ENCODE assay signal across 8 cellular contexts in genomic region chr7:139916717-139917395, GRCh38.
DNase-seq lines count a peak whose midpoint lies in the region; ATAC-seq lines count a peak whose summit lies in the region.

No MANE protein-coding gene starts in this region.

- peak; percentile 68 for ATAC-seq in HG02973 (IDR thresholded peaks at IDR 0.05; ENCODE audit: unreplicated experiment)

- peak; percentile 9 for DNase-seq in stimulated activated CD4-positive, alpha-beta T cell treated with anti-CD3 and anti-CD28 coated beads, Interleukin-15, amount 100 ng/mL, for 24 hours
- no peak for DNase-seq in stimulated activated CD4-positive, alpha-beta T cell treated with anti-CD3 and anti-CD28 coated beads, Interleukin-2, amount 100 ng/mL, for 48 hours
- DNase-seq in T-helper 22 cell (ENCODE audit: low read depth) (peak; percentile 7), cerebellar cortex (ENCODE audit: low spot score) (no peak), anterior cingulate cortex (lab: John Stamatoyannopoulos, UW) (no peak), DMS153 treated with DMSO at 0.1 percent for 48 hours (lab: John Stamatoyannopoulos, UW; ENCODE audit: unreplicated experiment) (no peak), NCI-H1930 (lab: John Stamatoyannopoulos, UW) (no peak)

Comparison
In these comparisons a context has a peak if more than half of its experiments do, and no peak if none do; other contexts are left out.
1. DNase-seq: peak in stimulated activated CD4-positive, alpha-beta T cell treated with anti-CD3 and anti-CD28 coated beads, Interleukin-15, amount 100 ng/mL, for 24 hours (single experiment) and T-helper 22 cell (single experiment); none in stimulated activated CD4-positive, alpha-beta T cell treated with anti-CD3 and anti-CD28 coated beads, Interleukin-2, amount 100 ng/mL, for 48 hours (0 of 2), cerebellar cortex (single experiment), anterior cingulate cortex (0 of 58), DMS153 treated with DMSO at 0.1 percent for 48 hours (single experiment) and NCI-H1930 (0 of 2).